8 cellular contexts compared by ENCODE assay signal in the genomic region with DNA sequence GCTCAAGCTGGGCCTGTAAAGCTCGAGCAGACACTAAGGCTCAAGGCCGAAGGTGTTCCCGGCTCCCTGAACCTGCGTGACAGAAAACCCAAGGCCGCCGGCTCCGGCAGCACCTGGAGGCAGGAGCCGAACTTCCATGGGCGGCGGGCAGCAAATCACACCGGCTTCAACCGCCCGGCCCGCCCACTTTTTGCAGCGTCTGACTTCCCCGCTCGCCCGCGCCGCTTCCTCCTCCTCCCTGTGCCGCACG. TPM values are rescaled to one million over a fixed set of nuclear protein-coding genes. Genes with fewer than 3 reads are reported as not detected.
DNase-seq lines count a peak whose midpoint lies in the region; ATAC-seq and TF ChIP-seq lines count a peak whose summit lies in the region.

No MANE protein-coding gene starts in this region.

- H2BK20ac ChIP-seq in IMR-90 (ENCODE audit: low read depth, low read length): no peak overlapping the region

- peak overlapping the region; percentile 78; the same call in 1 of the 2 replicates for H3K23ac ChIP-seq in IMR-90 (ENCODE audit: low read depth, low read length)

- peaks cover 2 to 21% of the 10 kb centered on the region in 2 experiments; a peak in 2 of 4 replicates for H3K79me1 ChIP-seq in IMR-90 (ENCODE audit: low read depth in 1 of 2, low read length in 2 of 2)

- H3K79me2 ChIP-seq in PC-3 (ENCODE audit: low read length): peaks cover 35% of the 10 kb centered on the region

- no peaks in the 10 kb centered on the region for H3K36me3 ChIP-seq in CD8-positive, alpha-beta memory T cell (ENCODE audit: insufficient read depth, low read length)
- H3K36me3 ChIP-seq in IMR-90 (ENCODE audit: control insufficient read depth, insufficient read depth, low read length): no peaks in the 10 kb centered on the region
- no peaks in the 10 kb centered on the region for H3K36me3 ChIP-seq in PC-3 (ENCODE audit: low read depth, low read length)

- peak overlapping the region; percentile 83 for H3K9ac ChIP-seq in IMR-90 (ENCODE audit: low read depth, low read length)
- peak overlapping the region; percentile 85 for H3K9ac ChIP-seq in PC-3 (ENCODE audit: low read length)

- H3K27ac ChIP-seq in CD8-positive, alpha-beta memory T cell (ENCODE audit: low read depth, low read length): peak overlapping the region; percentile 97
- H3K27ac ChIP-seq in IMR-90 (ENCODE audit: insufficient read depth, low read length): peak overlapping the region; percentile 96
- peak overlapping the region; percentile 87 for H3K27ac ChIP-seq in PC-3 (ENCODE audit: low read length)

- CTCF ChIA-PET in CD8-positive, alpha-beta memory T cell (lab: Charles Lee): interaction anchor here (1.0 to 1.6 kb wide), 2 partner anchors 9 to 30 kb away, joined by 3 to 4 read pairs; no protein-coding TSS in a partner anchor
- CTCF ChIA-PET in IMR-90 (lab: Yijun Ruan, JAX): no interaction called here
- CTCF ChIA-PET in PC-3 (lab: Charles Lee): no interaction called here

- H3K9me1 ChIP-seq in IMR-90 (ENCODE audit: insufficient read depth, low read length): peaks cover 9% of the 10 kb centered on the region

- dilution Hi-C loops in IMR-90 (cut with HindIII; ENCODE audit: low sequenced_read_pairs, unreplicated experiment): no loop called here

- TF ChIP-seq RAD21 in IMR-90 (IDR thresholded peaks at IDR 0.05; ENCODE audit: low read length): no peak

- H2BK15ac ChIP-seq in IMR-90 (ENCODE audit: low read depth, low read length): no peak overlapping the region

- no peak overlapping the region for H3K18ac ChIP-seq in IMR-90 (ENCODE audit: low read depth, low read length)

- H2AK9ac ChIP-seq in IMR-90 (replicated peaks; ENCODE audit: low read depth, low read length, poor library complexity): peak overlapping the region; percentile 96

- peak overlapping the region; percentile 84 to 93 (median 86) for H3K4me3 Mint-ChIP-seq in CD8-positive, alpha-beta memory T cell
- H3K4me3 Mint-ChIP-seq in activated T-helper 1 cell treated with anti-CD3 and anti-CD28 coated beads, Interleukin-12 subunit alpha, Interleukin-12 subunit beta, Interleukin-2, Interleukin-4 antibody, amounts not matched to agents 30 ng/mL and 10 ng/mL and 1 ng/mL, durations not matched to agents 14 hours and 24 hours and 36 hours: peak overlapping the region; percentile 88
- peak overlapping the region; percentile 86 for H3K4me3 Mint-ChIP-seq in natural killer cell

- H3K4me2 ChIP-seq in IMR-90 (ENCODE audit: low read depth, low read length): peak overlapping the region; percentile 85
- peak overlapping the region; percentile 78 for H3K4me2 ChIP-seq in PC-3 (ENCODE audit: low read length)

- H3K27me3 Mint-ChIP-seq in CD8-positive, alpha-beta memory T cell: peaks cover 0 to 6% of the 10 kb centered on the region in 2 donors
- peaks cover 1% of the 10 kb centered on the region for H3K27me3 Mint-ChIP-seq in activated T-helper 1 cell treated with anti-CD3 and anti-CD28 coated beads, Interleukin-12 subunit alpha, Interleukin-12 subunit beta, Interleukin-2, Interleukin-4 antibody, amounts not matched to agents 30 ng/mL and 10 ng/mL and 1 ng/mL, durations not matched to agents 14 hours and 24 hours and 36 hours (ENCODE audit: insufficient read depth)
- no peaks in the 10 kb centered on the region for H3K27me3 Mint-ChIP-seq in natural killer cell (ENCODE audit: low read depth in 2 of 2)

- no peaks in the 10 kb centered on the region for H3K9me3 ChIP-seq in CD8-positive, alpha-beta memory T cell (ENCODE audit: low read length)
- H3K9me3 ChIP-seq in IMR-90 (ENCODE audit: control insufficient read depth, insufficient read depth, low read length) (no peaks in the 10 kb centered on the region), PC-3 (ENCODE audit: low read length) (no peaks in the 10 kb centered on the region)

- H4K91ac ChIP-seq in IMR-90 (ENCODE audit: insufficient read depth, low read depth, low read length): peak overlapping the region; percentile 68; the same call in 1 of the 2 replicates

- H3K4me3 ChIP-seq in CD8-positive, alpha-beta memory T cell (ENCODE audit: low read length): peak overlapping the region; percentile 81
- H3K4me3 ChIP-seq in IMR-90 (ENCODE audit: insufficient read depth, low read depth, low read length) (peak overlapping the region; percentile 95), PC-3 (ENCODE audit: low read length) (peak overlapping the region; percentile 67), fibroblast of mammary gland (ENCODE audit: control insufficient read depth, low read depth, low read length) (peak overlapping the region; percentile 48)

- no TSS peak for BruUV-seq in IMR-90 (replicated peaks; lab: Mats Ljungman, UMichigan)
- no TSS peak for BruUV-seq in PC-3 (replicated peaks; lab: Mats Ljungman, UMichigan)

- ATAC-seq in GM21528 (IDR thresholded peaks at IDR 0.05; ENCODE audit: low FRiP score, unreplicated experiment) (peak; percentile 46), IMR-90 (ENCODE audit: low read depth) (peak; percentile 58), PC-3 (peak; percentile 58), natural killer cell (peak; percentile 69 to 82 (median 75))

- no peak for TF ChIP-seq POLR2A in IMR-90 (IDR thresholded peaks at IDR 0.05; ENCODE audit: low read depth, low read length)

- H3K4me1 ChIP-seq in CD8-positive, alpha-beta memory T cell (ENCODE audit: insufficient read depth, low read length): peaks cover 17% of the 10 kb centered on the region
- H3K4me1 ChIP-seq in IMR-90 (ENCODE audit: control insufficient read depth, insufficient read depth, low read length): peaks cover 13% of the 10 kb centered on the region
- H3K4me1 ChIP-seq in PC-3 (ENCODE audit: insufficient read depth, low read length): peaks cover 25% of the 10 kb centered on the region

- intact Hi-C loops in IMR-90 (cut with micrococcal nuclease): loop anchor here (2.0 kb wide), 1 partner anchor 13 kb away; a partner anchor contains a TSS
- intact Hi-C loops in PC-3 (cut with micrococcal nuclease): no loop called here
- intact Hi-C loops in activated T-helper 1 cell treated with anti-CD3 and anti-CD28 coated beads, Interleukin-12 subunit alpha, Interleukin-12 subunit beta, Interleukin-2, Interleukin-4 antibody, amounts not matched to agents 30 ng/mL and 10 ng/mL and 1 ng/mL, durations not matched to agents 14 hours and 24 hours and 36 hours (cut with micrococcal nuclease): loop anchor here (1.0 to 10.0 kb wide), 9 partner anchors 14 to 1205 kb away; a partner anchor contains a TSS
- intact Hi-C loops in natural killer cell (cut with micrococcal nuclease): loop anchor here (2.0 kb wide), 1 partner anchor 13 kb away; a partner anchor contains a TSS

- no peaks in the 10 kb centered on the region for H3K9me2 ChIP-seq in PC-3 (replicated peaks; ENCODE audit: low read length)

- H3K4me1 Mint-ChIP-seq in CD8-positive, alpha-beta memory T cell: peaks cover 35 to 37% (median 37%) of the 10 kb centered on the region in 3 donors
- H3K4me1 Mint-ChIP-seq in activated T-helper 1 cell treated with anti-CD3 and anti-CD28 coated beads, Interleukin-12 subunit alpha, Interleukin-12 subunit beta, Interleukin-2, Interleukin-4 antibody, amounts not matched to agents 30 ng/mL and 10 ng/mL and 1 ng/mL, durations not matched to agents 14 hours and 24 hours and 36 hours (ENCODE audit: low read depth): peaks cover 38% of the 10 kb centered on the region
- H3K4me1 Mint-ChIP-seq in natural killer cell: peaks cover 18 to 20% of the 10 kb centered on the region in 2 donors

- peak overlapping the region; percentile 56; the same call in 1 of the 2 replicates for H4K5ac ChIP-seq in IMR-90 (ENCODE audit: low read depth, low read length)

- H4K20me1 ChIP-seq in IMR-90 (ENCODE audit: insufficient read depth, low read length): peaks cover 13% of the 10 kb centered on the region
- peaks cover 11% of the 10 kb centered on the region for H4K20me1 ChIP-seq in PC-3 (ENCODE audit: low read length)

- no peaks in the 10 kb centered on the region for H3K27me3 ChIP-seq in CD8-positive, alpha-beta memory T cell (ENCODE audit: insufficient read depth, low read length, poor library complexity, severe bottlenecking)
- peaks cover 2% of the 10 kb centered on the region; the same call in 1 of the 2 replicates for H3K27me3 ChIP-seq in IMR-90 (ENCODE audit: control insufficient read depth, insufficient read depth, low read length)
- no peaks in the 10 kb centered on the region for H3K27me3 ChIP-seq in PC-3 (ENCODE audit: low read length)

- H3K27ac Mint-ChIP-seq in CD8-positive, alpha-beta memory T cell: peak overlapping the region; percentile 93 to 99 (median 95)
- peak overlapping the region; percentile 95 for H3K27ac Mint-ChIP-seq in activated T-helper 1 cell treated with anti-CD3 and anti-CD28 coated beads, Interleukin-12 subunit alpha, Interleukin-12 subunit beta, Interleukin-2, Interleukin-4 antibody, amounts not matched to agents 30 ng/mL and 10 ng/mL and 1 ng/mL, durations not matched to agents 14 hours and 24 hours and 36 hours
- peak overlapping the region; percentile 91 to 94 for H3K27ac Mint-ChIP-seq in natural killer cell

- peaks cover 0 to 2% (median 2%) of the 10 kb centered on the region in 3 donors for H3K36me3 Mint-ChIP-seq in CD8-positive, alpha-beta memory T cell
- peaks cover 16% of the 10 kb centered on the region for H3K36me3 Mint-ChIP-seq in activated T-helper 1 cell treated with anti-CD3 and anti-CD28 coated beads, Interleukin-12 subunit alpha, Interleukin-12 subunit beta, Interleukin-2, Interleukin-4 antibody, amounts not matched to agents 30 ng/mL and 10 ng/mL and 1 ng/mL, durations not matched to agents 14 hours and 24 hours and 36 hours (ENCODE audit: low read depth)
- no peaks in the 10 kb centered on the region for H3K36me3 Mint-ChIP-seq in natural killer cell

- peak overlapping the region; percentile 94 for H2BK5ac ChIP-seq in IMR-90 (ENCODE audit: low read depth, low read length, poor library complexity, severe bottlenecking)

- peak overlapping the region; percentile 84 for H3K14ac ChIP-seq in IMR-90 (replicated peaks; ENCODE audit: low read depth, low read length)

- peak overlapping the region; percentile 61 for H2AK5ac ChIP-seq in IMR-90 (ENCODE audit: low read depth, low read length)

- peak; percentile 83 to 89 (median 86) for DNase-seq in CD8-positive, alpha-beta memory T cell
- DNase-seq in IMR-90 (peak; percentile 66), PC-3 (peak; percentile 74), fibroblast of mammary gland (ENCODE audit: low read depth) (peak; percentile 65), natural killer cell (peak; percentile 84)
- DNase-seq in activated T-helper 1 cell treated with anti-CD3 and anti-CD28 coated beads, Interleukin-12 subunit alpha, Interleukin-12 subunit beta, Interleukin-2, Interleukin-4 antibody, amounts not matched to agents 30 ng/mL and 10 ng/mL and 1 ng/mL, durations not matched to agents 14 hours and 24 hours and 36 hours (ENCODE audit: low spot score): peak; percentile 83
- peak; percentile 83 for DNase-seq in stimulated activated naive CD4-positive, alpha-beta T cell treated with Interleukin-2 at 50 U/mL for 16 hours (lab: John Stamatoyannopoulos, UW)

- peak overlapping the region; percentile 81 to 87; a peak in 2 of 4 replicates for H4K8ac ChIP-seq in IMR-90 (ENCODE audit: low read depth in 2 of 2, low read length in 2 of 2)

- H2AFZ ChIP-seq in IMR-90 (replicated peaks; ENCODE audit: low read length, poor library complexity) (peak overlapping the region; percentile 94), PC-3 (ENCODE audit: low read length) (peak overlapping the region; percentile 88)

- H3K56ac ChIP-seq in IMR-90 (ENCODE audit: extremely low read depth, insufficient read depth, low read length): 0 out of 2 replicates have a peak overlapping the region, but pooled peaks have one; percentile 46

- POLR2A ChIA-PET in CD8-positive, alpha-beta memory T cell (lab: Charles Lee): interaction anchor here (0.9 to 2.0 kb wide), 5 partner anchors 8 to 392 kb away, joined by 3 to 27 read pairs (median 7); a partner anchor contains a TSS
- POLR2A ChIA-PET in IMR-90 (lab: Charles Lee; ENCODE audit: unreplicated experiment) (no interaction called here), PC-3 (lab: Charles Lee; ENCODE audit: unreplicated experiment) (no interaction called here)

- no peaks in the 10 kb centered on the region for H3F3A ChIP-seq in PC-3 (ENCODE audit: low read length, unreplicated experiment)

- 1% methylated on average over 19 of the region's 22 CpGs; no CpG with 5 or more reads in 1 of the 2 experiments for WGBS in IMR-90 (ENCODE audit: extremely low coverage in 2 of 2, insufficient read length in 1 of 2), 2 experiments

- no peak overlapping the region; the same call in 1 of the 2 replicates for H2BK120ac ChIP-seq in IMR-90 (ENCODE audit: low read depth, low read length)

- H3K4ac ChIP-seq in IMR-90 (ENCODE audit: low read depth, low read length): peak overlapping the region; percentile 74

- no peak for TF ChIP-seq CTCF in IMR-90 (conservative IDR thresholded peaks at IDR 0.05; ENCODE audit: low read depth, low read length)
- TF ChIP-seq CTCF in PC-3 (conservative IDR thresholded peaks at IDR 0.05; ENCODE audit: low read depth, low read length): no peak
- TF ChIP-seq CTCF in fibroblast of mammary gland (conservative IDR thresholded peaks at IDR 0.05; ENCODE audit: control insufficient read depth, insufficient read depth, low read depth, low read length): no peak
- no peak for TF ChIP-seq CTCF in natural killer cell (IDR thresholded peaks at IDR 0.05)

- peaks cover 0 to 3% (median 0%) of the 10 kb centered on the region in 5 donors for H3K9me3 Mint-ChIP-seq in CD8-positive, alpha-beta memory T cell
- H3K9me3 Mint-ChIP-seq in activated T-helper 1 cell treated with anti-CD3 and anti-CD28 coated beads, Interleukin-12 subunit alpha, Interleukin-12 subunit beta, Interleukin-2, Interleukin-4 antibody, amounts not matched to agents 30 ng/mL and 10 ng/mL and 1 ng/mL, durations not matched to agents 14 hours and 24 hours and 36 hours: no peaks in the 10 kb centered on the region
- no peaks in the 10 kb centered on the region for H3K9me3 Mint-ChIP-seq in natural killer cell

- in situ Hi-C loops in IMR-90 (cut with MboI; ENCODE audit: low sequenced_read_pairs): no loop called here

RNA-seq across cellular contexts. Expression of a gene that starts 0.9 kb away (rescaled TPM):
- total RNA-seq in CD8-positive, alpha-beta memory T cell: 100 to 1,000 TPM; 150 to 152 TPM
- polyA plus RNA-seq in CD8-positive, alpha-beta memory T cell: 9.0 TPM
- 62.2 and 68.1 TPM in 2 replicates for total RNA-seq in IMR-90 (2012; rRNA removed)
- 29.4 and 35.9 TPM in 2 replicates for polyA plus RNA-seq in IMR-90 (2012; rRNA removed)
- polyA plus RNA-seq in IMR-90 (2012; cell fraction: cytosol; rRNA removed): 16.7 and 21.3 TPM in 2 replicates
- polyA plus RNA-seq in IMR-90 (2012; cell fraction: nucleus; rRNA removed; ENCODE audit: low replicate concordance): 73.1 and 75.4 TPM in 2 replicates
- total RNA-seq in PC-3 (2014; rRNA removed): 69.0 and 87.1 TPM in 2 replicates
- total RNA-seq in activated T-helper 1 cell treated with anti-CD3 and anti-CD28 coated beads, Interleukin-12 subunit alpha, Interleukin-12 subunit beta, Interleukin-2, Interleukin-4 antibody, amounts not matched to agents 30 ng/mL and 10 ng/mL and 1 ng/mL, durations not matched to agents 14 hours and 24 hours and 36 hours: 200 and 202 TPM in 2 replicates
- 10 to 100 TPM; 36.4 to 51.0 (median 48.3) TPM for total RNA-seq in natural killer cell

RNA-seq across cellular contexts. Expression of a gene that starts 14.3 kb away (rescaled TPM):
- 10 to 100 TPM; 85.4 to 87.3 TPM for total RNA-seq in CD8-positive, alpha-beta memory T cell
- 15.5 TPM for polyA plus RNA-seq in CD8-positive, alpha-beta memory T cell
- total RNA-seq in IMR-90 (2012; rRNA removed) (49.3 and 68.0 TPM in 2 replicates), PC-3 (2014; rRNA removed) (86.3 and 129 TPM in 2 replicates), natural killer cell (10 to 100 TPM; 40.4 to 56.5 (median 55.7) TPM)
- polyA plus RNA-seq in IMR-90 (2012; rRNA removed): 25.0 and 28.2 TPM in 2 replicates
- 14.8 and 16.4 TPM in 2 replicates for polyA plus RNA-seq in IMR-90 (2012; cell fraction: cytosol; rRNA removed)
- 60.7 and 127 TPM in 2 replicates for polyA plus RNA-seq in IMR-90 (2012; cell fraction: nucleus; rRNA removed; ENCODE audit: low replicate concordance)
- total RNA-seq in activated T-helper 1 cell treated with anti-CD3 and anti-CD28 coated beads, Interleukin-12 subunit alpha, Interleukin-12 subunit beta, Interleukin-2, Interleukin-4 antibody, amounts not matched to agents 30 ng/mL and 10 ng/mL and 1 ng/mL, durations not matched to agents 14 hours and 24 hours and 36 hours: 93.9 and 101 TPM in 2 replicates

Comparison
In these comparisons a context has a peak if more than half of its experiments do, and no peak if none do; other contexts are left out.
1. Peak in every context shown above with its lines: DNase-seq, ATAC-seq, H3K4me3 ChIP-seq and H3K27ac ChIP-seq.